Comparison of ENCODE assay signal across 18 cellular contexts in genomic region chr2:74632939-74633312, GRCh38. TPM values are rescaled to one million over a fixed set of nuclear protein-coding genes. Genes with fewer than 3 reads are reported as not detected.
A peak's percentile ranks its signal among the peaks of the same experiment; 100 is the strongest.
DNase-seq lines count a peak whose midpoint lies in the region; ATAC-seq and TF ChIP-seq lines count a peak whose summit lies in the region.
"Had no signal": no experiment of that assay in that cellular context is flagged by ENCODE, and none has a peak within 500 bp of the region (broad histone marks: within the 10 kb centered on the region; RNA-seq: fewer than 3 reads in every experiment).

No MANE protein-coding gene starts in this region.

- peaks cover 10% of the 10 kb centered on the region for H3K4me1 ChIP-seq in H9 (ENCODE audit: insufficient read depth, low read length)
- H3K4me1 ChIP-seq in HUES48 (ENCODE audit: control insufficient read depth, insufficient read depth, low read length) = peaks cover 17% of the 10 kb centered on the region
- H3K4me1 ChIP-seq in endodermal cell (ENCODE audit: control insufficient read depth, insufficient read depth, low read length) = no peaks in the 10 kb centered on the region
- H3K4me1 ChIP-seq in foreskin keratinocyte = no peaks in the 10 kb centered on the region
- no peaks in the 10 kb centered on the region for H3K4me1 ChIP-seq in thyroid gland

- H2BK15ac ChIP-seq in H9 (ENCODE audit: low read depth, low read length) = no peak overlapping the region

- no peak overlapping the region for H3K23ac ChIP-seq in H9 (ENCODE audit: insufficient read length, low read depth, low read length)

- H3K9me3 Mint-ChIP-seq in H9 = no peaks in the 10 kb centered on the region
- H3K9me3 Mint-ChIP-seq in endodermal cell = no peaks in the 10 kb centered on the region
- no peaks in the 10 kb centered on the region for H3K9me3 Mint-ChIP-seq in activated naive CD8-positive, alpha-beta T cell treated with anti-CD3 and anti-CD28 coated beads, Interleukin-2, amount 50 U/mL, for 24 hours

- no peaks in the 10 kb centered on the region for H3K79me2 ChIP-seq in H9 (ENCODE audit: insufficient read depth, low read length)

- H2BK120ac ChIP-seq in H9 (ENCODE audit: low read depth, low read length, poor library complexity, severe bottlenecking) = no peak overlapping the region

- peak overlapping the region; percentile 53 for H3K18ac ChIP-seq in H9 (ENCODE audit: insufficient read length, low read depth, low read length)

- H3K23me2 ChIP-seq in H9 (ENCODE audit: insufficient read length, low read depth, low read length, poor library complexity, severe bottlenecking) = no peaks in the 10 kb centered on the region

- peak overlapping the region; percentile 29 for H2BK20ac ChIP-seq in H9 (ENCODE audit: low read depth, low read length, poor library complexity, severe bottlenecking)

- no peak overlapping the region for H4K91ac ChIP-seq in H9 (ENCODE audit: insufficient read length, low read depth, low read length)

- no peak overlapping the region for H3K14ac ChIP-seq in H9 (ENCODE audit: insufficient read depth, low read length)

- H3K27ac ChIP-seq in H9 (ENCODE audit: insufficient read length, low read depth, low read length) = no peak overlapping the region
- H3K27ac ChIP-seq in HUES48 (ENCODE audit: low read depth, low read length) = peak overlapping the region; percentile 69
- no peak overlapping the region for H3K27ac ChIP-seq in endodermal cell (ENCODE audit: low read depth, low read length)
- no peak overlapping the region for H3K27ac ChIP-seq in foreskin keratinocyte
- H3K27ac ChIP-seq in thyroid gland = no peak overlapping the region

- H3K4me3 Mint-ChIP-seq in H9 (no peak overlapping the region), endodermal cell (no peak overlapping the region)
- no peak overlapping the region for H3K4me3 Mint-ChIP-seq in activated naive CD8-positive, alpha-beta T cell treated with anti-CD3 and anti-CD28 coated beads, Interleukin-2, amount 50 U/mL, for 24 hours
- H3K4me3 Mint-ChIP-seq: B cell; CD4-positive, alpha-beta memory T cell had no signal

- H3K27ac Mint-ChIP-seq in H9 = no peak overlapping the region
- no peak overlapping the region for H3K27ac Mint-ChIP-seq in endodermal cell
- H3K27ac Mint-ChIP-seq in activated naive CD8-positive, alpha-beta T cell treated with anti-CD3 and anti-CD28 coated beads, Interleukin-2, amount 50 U/mL, for 24 hours = no peak overlapping the region
- H3K27ac Mint-ChIP-seq: B cell had no signal

- H3K27me3 ChIP-seq in H9 (ENCODE audit: insufficient read depth, low read length) (no peaks in the 10 kb centered on the region), HUES48 (ENCODE audit: control insufficient read depth, insufficient read depth, low read length) (no peaks in the 10 kb centered on the region), endodermal cell (ENCODE audit: control insufficient read depth, insufficient read depth, low read length, poor library complexity, severe bottlenecking) (peaks cover 11% of the 10 kb centered on the region), foreskin keratinocyte (no peaks in the 10 kb centered on the region), H7 (ENCODE audit: control insufficient read depth, insufficient read depth, low read length) (no peaks in the 10 kb centered on the region), thyroid gland (no peaks in the 10 kb centered on the region)

- no peaks in the 10 kb centered on the region for H4K20me1 ChIP-seq in H9 (ENCODE audit: control insufficient read depth, insufficient read depth, insufficient read length)

- H3K9me3 ChIP-seq in H9 (ENCODE audit: control insufficient read depth, low read depth, low read length) (no peaks in the 10 kb centered on the region), HUES48 (ENCODE audit: control insufficient read depth, insufficient read depth, low read length) (no peaks in the 10 kb centered on the region), endodermal cell (ENCODE audit: control insufficient read depth, low read length) (no peaks in the 10 kb centered on the region), thyroid gland (no peaks in the 10 kb centered on the region)

- no peak overlapping the region for H3K9ac ChIP-seq in H9 (ENCODE audit: extremely low read depth, insufficient read length, low read length)
- no peak overlapping the region for H3K9ac ChIP-seq in HUES48 (ENCODE audit: low read depth, low read length)
- H3K9ac ChIP-seq in endodermal cell (ENCODE audit: extremely low read depth, low read length, poor library complexity, severe bottlenecking) = no peak overlapping the region

- peaks cover 16 to 17% of the 10 kb centered on the region in 2 experiments for H3K4me1 Mint-ChIP-seq in H9
- H3K4me1 Mint-ChIP-seq in endodermal cell = peaks cover 10% of the 10 kb centered on the region
- no peaks in the 10 kb centered on the region for H3K4me1 Mint-ChIP-seq in activated naive CD8-positive, alpha-beta T cell treated with anti-CD3 and anti-CD28 coated beads, Interleukin-2, amount 50 U/mL, for 24 hours
- H3K4me1 Mint-ChIP-seq: B cell had no signal

- H3K36me3 Mint-ChIP-seq in H9 (ENCODE audit: insufficient read depth in 1 of 3, low read depth in 3 of 3) = peaks cover 0 to 2% (median 0%) of the 10 kb centered on the region in 3 experiments; a peak in 1 of 7 replicates
- H3K36me3 Mint-ChIP-seq in endodermal cell (ENCODE audit: low read depth) = no peaks in the 10 kb centered on the region
- H3K36me3 Mint-ChIP-seq in activated naive CD8-positive, alpha-beta T cell treated with anti-CD3 and anti-CD28 coated beads, Interleukin-2, amount 50 U/mL, for 24 hours (ENCODE audit: low read depth) = no peaks in the 10 kb centered on the region
- H3K36me3 Mint-ChIP-seq: CD4-positive, alpha-beta memory T cell had no signal

- ATAC-seq in activated naive CD8-positive, alpha-beta T cell treated with anti-CD3 and anti-CD28 coated beads, Interleukin-2, amount 50 U/mL, for 24 hours = no peak
- no peak for ATAC-seq in foreskin keratinocyte

- no peak for TF ChIP-seq POLR2A in thyroid gland (IDR thresholded peaks at IDR 0.05)

- no peak overlapping the region for H2BK5ac ChIP-seq in H9 (ENCODE audit: insufficient read length, low read length)

- H3K27me3 Mint-ChIP-seq in H9 (ENCODE audit: low read depth) = no peaks in the 10 kb centered on the region
- peaks cover 5% of the 10 kb centered on the region for H3K27me3 Mint-ChIP-seq in endodermal cell (ENCODE audit: insufficient read depth)
- no peaks in the 10 kb centered on the region for H3K27me3 Mint-ChIP-seq in activated naive CD8-positive, alpha-beta T cell treated with anti-CD3 and anti-CD28 coated beads, Interleukin-2, amount 50 U/mL, for 24 hours

- H3K4me2 ChIP-seq in H9 (ENCODE audit: insufficient read depth, insufficient read length, low read length) = no peak overlapping the region

- H4K8ac ChIP-seq in H9 (replicated peaks; ENCODE audit: insufficient read length, low read depth, low read length) = no peak overlapping the region

- TF ChIP-seq CTCF in H9 (conservative IDR thresholded peaks at IDR 0.05) (no peak), endodermal cell (conservative IDR thresholded peaks at IDR 0.05) (no peak), foreskin keratinocyte (conservative IDR thresholded peaks at IDR 0.05) (no peak), thyroid gland (IDR thresholded peaks at IDR 0.05) (no peak)

- no peak overlapping the region for H4K5ac ChIP-seq in H9 (ENCODE audit: insufficient read length, low read depth, low read length)

- no peak overlapping the region for H3K4ac ChIP-seq in H9 (ENCODE audit: low read depth, low read length)

- H3K4me3 ChIP-seq in HUES48 (ENCODE audit: low read depth, low read length) (no peak overlapping the region), endodermal cell (ENCODE audit: low read length) (no peak overlapping the region), H7 (ENCODE audit: insufficient read depth, low read depth, low read length) (no peak overlapping the region), thyroid gland (replicated peaks in 1 of 3) (no peak overlapping the region)

- DNase-seq in H9 (no peak), endodermal cell (peak; percentile 76), iPS-NIHi11 (ENCODE audit: low spot score) (peak; percentile 20), foreskin keratinocyte (no peak), H7 (no peak), thyroid gland (no peak)
- no peak for DNase-seq in activated naive CD8-positive, alpha-beta T cell treated with anti-CD3 and anti-CD28 coated beads, Interleukin-2, amount 50 U/mL, for 24 hours
- DNase-seq: CD4-positive, alpha-beta memory T cell; KBM-7; NCI-H1092 treated with DMSO at 0.1 percent for 48 hours; NCI-H1694 treated with DMSO at 0.1 percent for 48 hours; NCI-H774; SHP77 had no signal

- no peak overlapping the region for H2BK12ac ChIP-seq in H9 (ENCODE audit: insufficient read length, low read depth, low read length)

- no peak overlapping the region for H3T11ph ChIP-seq in H9 (ENCODE audit: low read length)

- H3K36me3 ChIP-seq in HUES48 (ENCODE audit: control insufficient read depth, insufficient read depth, low read length) = no peaks in the 10 kb centered on the region
- no peaks in the 10 kb centered on the region for H3K36me3 ChIP-seq in endodermal cell (ENCODE audit: control insufficient read depth, insufficient read depth, low read length)
- no peaks in the 10 kb centered on the region for H3K36me3 ChIP-seq in H7 (replicated peaks; ENCODE audit: control insufficient read depth, insufficient read depth, low read length)
- no peaks in the 10 kb centered on the region for H3K36me3 ChIP-seq in thyroid gland

- no peak overlapping the region for H2AFZ ChIP-seq in H9 (ENCODE audit: low read length)

- H3K56ac ChIP-seq in H9 (ENCODE audit: insufficient read length, low read depth, low read length) = no peak overlapping the region

- intact Hi-C loops in thyroid gland (cut with DNase I) = no loop called here

- no peak overlapping the region for H2AK5ac ChIP-seq in H9 (ENCODE audit: insufficient read length, low read length)

- H3K79me1 ChIP-seq in H9 (ENCODE audit: insufficient read depth, low read depth, low read length, poor library complexity, severe bottlenecking) = no peaks in the 10 kb centered on the region

RNA-seq across cellular contexts. Expression of gene M1AP, which starts 15.2 kb away (rescaled TPM):
- total RNA-seq in H9 (2021) = 5.5 and 7.6 TPM in 2 replicates
- 1 to 10 TPM; 3.8 to 5.5 TPM for total RNA-seq in endodermal cell
- polyA plus RNA-seq in endodermal cell (2013, experiment 1 of 2) = 0.28 TPM
- 0.21 TPM for polyA plus RNA-seq in endodermal cell (2013, experiment 2 of 2)
- total RNA-seq in foreskin keratinocyte = 2.7 and 3.2 TPM in 2 replicates
- polyA plus RNA-seq in foreskin keratinocyte = 1.2 and 2.1 TPM in 2 replicates
- total RNA-seq in H7 (2014; rRNA removed; shearing (Covaris generic)) = 3.9 and 4.8 TPM in 2 replicates
- total RNA-seq in thyroid gland = 1 to 10 TPM in 3 of 4 donors, under 1 TPM in 1; 0.81 to 2.6 (median 1.8) TPM
- total RNA-seq: B cell; CD4-positive, alpha-beta memory T cell; Daoy; MCF 10A; NCI-H460 had no signal

RNA-seq across cellular contexts. Expression of gene SEMA4F, which starts 21.1 kb away (rescaled TPM):
- total RNA-seq in H9 (2021) (6.4 and 6.6 TPM in 2 replicates), endodermal cell (10 to 100 TPM in 1 of 2 donors, 1 to 10 TPM in 1; 7.0 to 10.1 TPM), foreskin keratinocyte (11.9 and 12.1 TPM in 2 replicates), thyroid gland (1 to 10 TPM; 4.3 to 7.2 (median 6.1) TPM)
- 10.4 TPM for polyA plus RNA-seq in endodermal cell (2013, experiment 1 of 2)
- polyA plus RNA-seq in endodermal cell (2013, experiment 2 of 2) = 9.3 TPM
- polyA plus RNA-seq in foreskin keratinocyte = 8.0 and 8.4 TPM in 2 replicates
- total RNA-seq in H7 (2014; rRNA removed; shearing (Covaris generic)) = 1.1 and 1.3 TPM in 2 replicates

Comparison
In these comparisons a context has a peak if more than half of its experiments do, and no peak if none do; other contexts are left out.
1. DNase-seq: peak in endodermal cell (single experiment) and iPS-NIHi11 (single experiment); none in H9 (single experiment), activated naive CD8-positive, alpha-beta T cell treated with anti-CD3 and anti-CD28 coated beads, Interleukin-2, amount 50 U/mL, for 24 hours (single experiment), foreskin keratinocyte (0 of 2), H7 (single experiment) and thyroid gland (0 of 2).